14 cellular contexts compared by ENCODE assay signal in genomic region chr2:221343524-221343923, GRCh38.
"Had no signal": no experiment of that assay in that cellular context is flagged by ENCODE, and none has a peak within 500 bp of the region (broad histone marks: within the 10 kb centered on the region; RNA-seq: fewer than 3 reads in every experiment).

No MANE protein-coding gene starts in this region.

- H3K9me3 ChIP-seq: ascending aorta, esophagus muscularis mucosa, psoas muscle, thoracic aorta had no signal

- DNase-seq: activated CD4-positive, alpha-beta T cell treated with anti-CD3 and anti-CD28 coated beads for 4 hours; activated naive CD4-positive, alpha-beta T cell treated with Interleukin-2 at 50 U/mL for 16 hours; activated naive CD8-positive, alpha-beta T cell treated with anti-CD3 and anti-CD28 coated beads, Interleukin-2, amount 50 U/mL, for 24 hours; hypothalamus; kidney glomerular epithelial cell; psoas muscle; stimulated activated CD4-positive, alpha-beta T cell treated with anti-CD3 and anti-CD28 coated beads, Interleukin-2, amount 100 ng/mL, for 48 hours; stimulated activated naive CD8-positive, alpha-beta T cell treated with anti-CD3 and anti-CD28 coated beads, Interleukin-15, amount 100 ng/mL, for 72 hours had no signal

- H3K27ac ChIP-seq: ascending aorta, esophagus muscularis mucosa, psoas muscle, thoracic aorta had no signal

- FAIRE-seq: bronchial epithelial cell, urothelium cell line had no signal

- ATAC-seq: activated naive CD8-positive, alpha-beta T cell treated with anti-CD3 and anti-CD28 coated beads, Interleukin-2, amount 50 U/mL, for 24 hours; psoas muscle; sciatic nerve; stimulated activated naive CD8-positive, alpha-beta T cell treated with anti-CD3 and anti-CD28 coated beads, Interleukin-15, amount 100 ng/mL, for 72 hours had no signal

- H3K4me1 ChIP-seq: ascending aorta, esophagus muscularis mucosa, psoas muscle had no signal

- H3K4me3 ChIP-seq: ascending aorta, esophagus muscularis mucosa, psoas muscle, thoracic aorta had no signal

- H3K27me3 ChIP-seq: ascending aorta, esophagus muscularis mucosa had no signal

- H3K36me3 ChIP-seq: ascending aorta, esophagus muscularis mucosa, thoracic aorta had no signal
